ENCODE assay signal across 17 cellular contexts in the genomic region with DNA sequence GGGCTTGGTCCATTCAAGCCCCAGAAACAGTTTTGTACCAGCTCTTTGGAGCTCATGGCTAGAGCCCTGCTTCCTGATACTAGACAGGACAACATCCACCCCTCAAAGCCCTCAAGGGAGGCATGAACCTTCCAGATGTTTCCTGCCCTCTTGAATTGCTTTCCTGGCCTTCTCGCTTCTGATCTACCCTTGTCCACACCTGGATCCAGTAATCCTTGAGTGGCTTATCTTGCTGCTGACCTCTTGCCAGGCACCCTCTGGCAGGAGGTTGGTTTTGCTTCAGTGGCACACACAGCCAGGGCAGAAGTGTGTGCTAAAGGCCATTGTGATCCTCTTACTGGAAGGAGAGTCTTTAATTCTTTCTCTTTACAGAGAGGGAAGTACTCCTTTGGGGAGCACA.
"Had no signal": no experiment of that assay in that cellular context is flagged by ENCODE, and none has a peak within 500 bp of the region (broad histone marks: within the 10 kb centered on the region; RNA-seq: fewer than 3 reads in every experiment).

No MANE protein-coding gene starts in this region.

- H3K4me3 Mint-ChIP-seq: activated naive CD8-positive, alpha-beta T cell; brain; memory B cell; natural killer cell treated with Interleukin-12 subunit alpha and Interleukin-12 subunit beta and Interleukin-15 and Interleukin-18, amount 100 ng/mL, for 72 hours had no signal

- DNase-seq: activated CD4-positive, alpha-beta T cell treated with anti-CD3 and anti-CD28 coated beads, Interleukin-2, amount 50 U/mL, for 1 hour; activated CD8-positive, alpha-beta memory T cell treated with anti-CD3 and anti-CD28 coated beads for 24 hours; activated gamma-delta T cell treated with Interleukin-2 at 50 U/mL for 16 hours; amygdala; cerebellar nuclear complex; effector memory CD4-positive, alpha-beta T cell; islet precursor cell; nucleus accumbens; stimulated activated CD4-positive, alpha-beta T cell treated with anti-CD3 and anti-CD28 coated beads, Interleukin-1b, Interleukin-23, amount 100 ng/mL, for 48 hours; T-helper 9 cell had no signal

- H3K4me1 Mint-ChIP-seq: memory B cell had no signal

- H3K27me3 ChIP-seq: gastrocnemius medialis, transverse colon had no signal

- H3K36me3 Mint-ChIP-seq: activated naive CD8-positive, alpha-beta T cell; brain; memory B cell; natural killer cell treated with Interleukin-12 subunit alpha and Interleukin-12 subunit beta and Interleukin-15 and Interleukin-18, amount 100 ng/mL, for 72 hours had no signal

- H3K27ac Mint-ChIP-seq: activated naive CD8-positive, alpha-beta T cell; memory B cell; natural killer cell treated with Interleukin-12 subunit alpha and Interleukin-12 subunit beta and Interleukin-15 and Interleukin-18, amount 100 ng/mL, for 72 hours had no signal

- H3K9me3 ChIP-seq: gastrocnemius medialis, transverse colon had no signal

- ATAC-seq: activated CD4-positive, CD25-positive, alpha-beta regulatory T cell treated with anti-CD3 and anti-CD28 coated beads, Interleukin-2, amount 50 U/mL, for 24 hours; natural killer cell treated with Interleukin-12 subunit alpha and Interleukin-12 subunit beta and Interleukin-15 and Interleukin-18, amount 100 ng/mL, for 72 hours had no signal

- H3K4me3 ChIP-seq: gastrocnemius medialis, transverse colon had no signal

- H3K9me3 Mint-ChIP-seq: memory B cell; natural killer cell treated with Interleukin-12 subunit alpha and Interleukin-12 subunit beta and Interleukin-15 and Interleukin-18, amount 100 ng/mL, for 72 hours had no signal

- H3K36me3 ChIP-seq: gastrocnemius medialis, transverse colon had no signal
